In genomic region chr12:125184213-125184952, GRCh38 we compare ENCODE assay signal across 23 cellular contexts. TPM values are rescaled to one million over a fixed set of nuclear protein-coding genes. Genes with fewer than 3 reads are reported as not detected.
DNase-seq lines count a peak whose midpoint lies in the region; ATAC-seq, FAIRE-seq and TF ChIP-seq lines count a peak whose summit lies in the region.
"Had no signal": no experiment of that assay in that cellular context is flagged by ENCODE, and none has a peak within 500 bp of the region (broad histone marks: within the 10 kb centered on the region; RNA-seq: fewer than 3 reads in every experiment).

No MANE protein-coding gene starts in this region.

- H2AK5ac ChIP-seq in H1 (ENCODE audit: low read depth, low read length): peak overlapping the region; percentile 58; the same call in 1 of the 2 replicates

- peak overlapping the region in 1 of 4 experiments; percentile 85; a peak in 4 of 8 replicates for H3K4me3 ChIP-seq in H1 (ENCODE audit: extremely low read depth in 1 of 4, insufficient read depth in 2 of 4, low read depth in 3 of 4, low read length in 4 of 4)
- H3K4me3 ChIP-seq: BLaER1, breast epithelium had no signal

- no peak overlapping the region for H3K27ac ChIP-seq in H1 (ENCODE audit: low read depth, low read length)
- H3K27ac ChIP-seq: BLaER1, breast epithelium, RWPE1 had no signal

- H4K5ac ChIP-seq in H1 (ENCODE audit: insufficient read length, low read depth, low read length): no peak overlapping the region

- TF ChIP-seq RAD21 in H1 (IDR thresholded peaks at IDR 0.05 in 1 of 2, conservative IDR thresholded peaks at IDR 0.05 in 1 of 2; ENCODE audit: low read depth in 2 of 2, low read length in 2 of 2): no peak

- H3K23ac ChIP-seq in H1 (ENCODE audit: insufficient read length): no peak overlapping the region

- H3K36me3 ChIP-seq in H1 (ENCODE audit: control insufficient read depth in 2 of 4, insufficient read depth in 4 of 4, low read length in 3 of 4): no peaks in the 10 kb centered on the region
- H3K36me3 ChIP-seq: BLaER1, breast epithelium had no signal

- peak overlapping the region; percentile 96; the same call in 1 of the 2 replicates for H2BK5ac ChIP-seq in H1 (ENCODE audit: low read depth, low read length)

- no peak for TF ChIP-seq EP300 in H1 (IDR thresholded peaks at IDR 0.05; ENCODE audit: borderline replicate concordance in 1 of 2, low read depth in 2 of 2, low read length in 2 of 2)

- peak; percentile 37 for DNase-seq in NCI-H748 (lab: John Stamatoyannopoulos, UW; ENCODE audit: unreplicated experiment)
- no peak for DNase-seq in NCI-H748 treated with DMSO at 0.1 percent for 48 hours (lab: John Stamatoyannopoulos, UW)
- DNase-seq in NCI-H82 (lab: John Stamatoyannopoulos, UW): peak; percentile 99
- no peak for DNase-seq in H1 (ENCODE audit: low read depth in 1 of 2, low spot score in 2 of 2)
- DNase-seq in retina: peak; percentile 47
- no peak for DNase-seq in activated CD4-positive, alpha-beta T cell treated with anti-CD3 and anti-CD28 coated beads, Interleukin-2, amount 50 U/mL, for 48 hours
- DNase-seq in GDM1 (lab: John Stamatoyannopoulos, UW): no peak
- DNase-seq: activated CD8-positive, alpha-beta T cell treated with anti-CD3 and anti-CD28 coated beads for 36 hours; activated effector memory CD4-positive, alpha-beta T cell treated with anti-CD3 and anti-CD28 coated beads, Interleukin-2, amount 50 U/mL, for 16 hours; activated T-cell treated with anti-CD3 and anti-CD28 coated beads for 4 hours; Caco-2; cortex of kidney; GOT3; Karpas-422; NCI-H2029; NCI-H446; T-helper 9 cell had no signal

- no peak for TF ChIP-seq POLR2A in H1 (IDR thresholded peaks at IDR 0.05; ENCODE audit: control extremely low read depth in 1 of 2, low read depth in 2 of 2, low read length in 2 of 2)

- H3K27me3 ChIP-seq in H1 (replicated peaks in 1 of 4; ENCODE audit: control insufficient read depth in 3 of 4, extremely low read depth in 1 of 4, insufficient read depth in 3 of 4, low read length in 3 of 4): peaks cover 0 to 11% (median 5%) of the 10 kb centered on the region in 4 experiments; a peak in 4 of 7 replicates

- no peak for ATAC-seq in GM19324 (IDR thresholded peaks at IDR 0.05; ENCODE audit: low FRiP score, unreplicated experiment)
- ATAC-seq: activated CD8-positive, alpha-beta T cell treated with anti-CD3 and anti-CD28 coated beads for 36 hours had no signal

- POLR2A ChIA-PET in H1 (lab: Charles Lee; ENCODE audit: partially characterized antibody): interaction anchor here (0.9 to 2.4 kb wide), 4 partner anchors 9 to 147 kb away, joined by 3 to 10 read pairs (median 4); no protein-coding TSS in a partner anchor

- peaks cover 0 to 6% of the 10 kb centered on the region in 2 experiments for H4K20me1 ChIP-seq in H1 (replicated peaks in 1 of 2; ENCODE audit: control insufficient read depth in 1 of 2, insufficient read depth in 2 of 2, low read length in 2 of 2)

- H3K9me3 ChIP-seq in H1 (ENCODE audit: insufficient read depth in 2 of 2, low read depth in 1 of 2, low read length in 1 of 2): peaks cover 0 to 4% of the 10 kb centered on the region in 2 experiments; a peak in 1 of 4 replicates
- H3K9me3 ChIP-seq: breast epithelium, Caco-2 had no signal

- TF ChIP-seq CTCF in H1 (IDR thresholded peaks at IDR 0.05; ENCODE audit: control extremely low read depth in 1 of 3, insufficient read depth in 1 of 3, low read depth in 1 of 3, low read length in 3 of 3): no peak

- no peak overlapping the region for H3K14ac ChIP-seq in H1 (ENCODE audit: insufficient read length)

- H3K79me1 ChIP-seq in H1 (ENCODE audit: low read depth, low read length): peaks cover 2% of the 10 kb centered on the region; the same call in 1 of the 2 replicates

- peaks cover 20% of the 10 kb centered on the region for H3K23me2 ChIP-seq in H1 (ENCODE audit: low read depth, low read length)

- no peak overlapping the region for H3K9ac ChIP-seq in H1 (replicated peaks in 1 of 4; ENCODE audit: extremely low read depth in 1 of 4, low read depth in 3 of 4, low read length in 3 of 4)
- H3K9ac ChIP-seq: BLaER1 had no signal

- H2BK15ac ChIP-seq in H1 (ENCODE audit: low read length): peak overlapping the region; percentile 48; the same call in 1 of the 2 replicates

- peak overlapping the region; percentile 28 for H2BK20ac ChIP-seq in H1 (ENCODE audit: low read length)

- H2BK120ac ChIP-seq in H1 (replicated peaks; ENCODE audit: low read depth, low read length): peak overlapping the region; percentile 43

- peak overlapping the region; percentile 80 for H3K18ac ChIP-seq in H1 (ENCODE audit: extremely low read depth, low read length)

- WGBS in H1 (ENCODE audit: extremely low coverage in 1 of 2, insufficient coverage in 1 of 2, insufficient read length in 1 of 2, insufficient replicate concordance in 2 of 2, low coverage in 1 of 2, low lambda C conversion rate in 2 of 2, missing lambda C conversion rate in 1 of 2), 2 experiments: 51% methylated on average over 16 of the region's 16 CpGs; no CpG with 5 or more reads in 1 of the 2 experiments

- peaks cover 0 to 17% of the 10 kb centered on the region in 2 experiments; a peak in 2 of 4 replicates for H3K79me2 ChIP-seq in H1 (ENCODE audit: control insufficient read depth in 1 of 2, insufficient read depth in 2 of 2, low read length in 2 of 2)

- no peak overlapping the region for H3K56ac ChIP-seq in H1 (replicated peaks; ENCODE audit: insufficient read length, low read depth, low read length)

- H4K91ac ChIP-seq in H1 (replicated peaks; ENCODE audit: insufficient read length, low read length): peak overlapping the region; percentile 83

- peak overlapping the region; percentile 97 for H2BK12ac ChIP-seq in H1 (ENCODE audit: low read depth, low read length)

- no peak for FAIRE-seq in H1 (lab: Jason Lieb, UNC)
- FAIRE-seq: endometrium, urothelium cell line had no signal

- H2AFZ ChIP-seq in H1 (ENCODE audit: low read length): no peak overlapping the region

- peaks cover 18 to 33% (median 20%) of the 10 kb centered on the region in 4 experiments for H3K4me1 ChIP-seq in H1 (replicated peaks in 1 of 4; ENCODE audit: control insufficient read depth in 3 of 4, insufficient read depth in 4 of 4, low read length in 3 of 4)
- H3K4me1 ChIP-seq: Caco-2 had no signal

- CTCF ChIA-PET in H1 (lab: Charles Lee; ENCODE audit: partially characterized antibody): interaction anchor here (0.6 to 3.5 kb wide), 22 partner anchors 11 to 491 kb away, joined by 3 to 19 read pairs (median 4); no protein-coding TSS in a partner anchor

- peak overlapping the region; percentile 76 to 100 for H3K4me2 ChIP-seq in H1 (ENCODE audit: insufficient read depth in 1 of 2, low read depth in 2 of 2, low read length in 2 of 2)

- H3K4ac ChIP-seq in H1 (replicated peaks; ENCODE audit: insufficient read length, low read depth, low read length): peak overlapping the region; percentile 88

- H4K8ac ChIP-seq in H1 (ENCODE audit: extremely low read depth, insufficient read depth, low read length): no peak overlapping the region

TF ChIP-seq in H1, 55 proteins besides CTCF, POLR2A, EP300 and RAD21 (continues in another document):
- TF ChIP-seq SIN3A (conservative IDR thresholded peaks at IDR 0.05 in 1 of 2, IDR thresholded peaks at IDR 0.05 in 1 of 2; ENCODE audit: low read depth in 1 of 2, low read length in 2 of 2): no peak
- TF ChIP-seq BACH1 (IDR thresholded peaks at IDR 0.05; ENCODE audit: low read length): no peak
- no peak for TF ChIP-seq SP4 (IDR thresholded peaks at IDR 0.05; ENCODE audit: low read length)
- TF ChIP-seq, protein P1, sequence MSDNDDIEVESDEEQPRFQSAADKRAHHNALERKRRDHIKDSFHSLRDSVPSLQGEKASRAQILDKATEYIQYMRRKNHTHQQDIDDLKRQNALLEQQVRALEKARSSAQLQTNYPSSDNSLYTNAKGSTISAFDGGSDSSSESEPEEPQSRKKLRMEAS (IDR thresholded peaks at IDR 0.05): no peak
- no peak for TF ChIP-seq TBP (IDR thresholded peaks at IDR 0.05; ENCODE audit: low read depth, low read length)
- no peak for TF ChIP-seq JUND (IDR thresholded peaks at IDR 0.05; ENCODE audit: low read length)
- TF ChIP-seq NANOG (IDR thresholded peaks at IDR 0.05; ENCODE audit: insufficient read depth, low read depth, low read length, poor library complexity, severe bottlenecking): no peak
- no peak for TF ChIP-seq GTF2F1 (IDR thresholded peaks at IDR 0.05; ENCODE audit: borderline replicate concordance, low read depth, low read length)
- TF ChIP-seq SAP30 (IDR thresholded peaks at IDR 0.05; ENCODE audit: insufficient read depth, insufficient replicate concordance, low read length): no peak
- no peak for TF ChIP-seq CTBP2 (IDR thresholded peaks at IDR 0.05; ENCODE audit: borderline replicate concordance, insufficient read depth, insufficient read length, low read length)
- TF ChIP-seq RFX5 (IDR thresholded peaks at IDR 0.05; ENCODE audit: borderline replicate concordance, low read depth, low read length): no peak
- TF ChIP-seq SIRT6 (IDR thresholded peaks at IDR 0.05; ENCODE audit: low read length): no peak
- TF ChIP-seq PHF8 (conservative IDR thresholded peaks at IDR 0.05; ENCODE audit: low read depth, low read length): no peak
- TF ChIP-seq NRF1 (IDR thresholded peaks at IDR 0.05; ENCODE audit: low read depth, low read length): no peak
- TF ChIP-seq SP2 (IDR thresholded peaks at IDR 0.05; ENCODE audit: low read length): no peak

RNA-seq across cellular contexts. Expression of gene TMEM132B, which starts 1.8 kb away (rescaled TPM):
- total RNA-seq in H1 (2021; fragmentation: NEBNext Ultra II Directional; extraction: Animal tissue kit (Norgen Biotek cat#: 25700)): 94.3 and 95.9 TPM in 2 replicates
- polyA plus RNA-seq in H1 (2011; rRNA removed): 18.7 and 20.3 TPM in 2 replicates
- 19.2 TPM for polyA plus RNA-seq in H1 (2011; cell fraction: cytosol; rRNA removed)
- 108 TPM for polyA plus RNA-seq in H1 (2011; cell fraction: nucleus; rRNA removed)
- polyA plus RNA-seq in H1 (2012, experiment 1 of 2): 45.0 to 66.0 TPM (median 51.4 TPM) in 4 replicates
- polyA plus RNA-seq in H1 (2012, experiment 2 of 2): 7.1 TPM
- polyA plus RNA-seq in H1 (2013, experiment 1 of 2): 52.0 TPM
- 51.0 TPM for polyA plus RNA-seq in H1 (2013, experiment 2 of 2)
- polyA minus RNA-seq in H1 (2011; rRNA and poly(A)+ RNA removed): 113 and 191 TPM in 2 replicates
- polyA minus RNA-seq in H1 (2011; cell fraction: cytosol; rRNA and poly(A)+ RNA removed): 34.1 TPM
- 219 TPM for polyA minus RNA-seq in H1 (2011; cell fraction: nucleus; rRNA and poly(A)+ RNA removed)
- total RNA-seq: activated CD8-positive, alpha-beta T cell treated with anti-CD3 and anti-CD28 coated beads for 36 hours; Caco-2 had no signal

Comparison
In these comparisons a context has a peak if more than half of its experiments do, and no peak if none do; other contexts are left out.
1. DNase-seq: peak in NCI-H748 (single experiment), NCI-H82 (single experiment) and retina (single experiment); none in NCI-H748 treated with DMSO at 0.1 percent for 48 hours (single experiment), H1 (0 of 2), activated CD4-positive, alpha-beta T cell treated with anti-CD3 and anti-CD28 coated beads, Interleukin-2, amount 50 U/mL, for 48 hours (0 of 2) and GDM1 (single experiment).